9 cellular contexts compared by ENCODE assay signal in genomic region chr9:110156902-110157301, GRCh38. TPM values are rescaled to one million over a fixed set of nuclear protein-coding genes. Genes with fewer than 3 reads are reported as not detected.
DNase-seq lines count a peak whose midpoint lies in the region; ATAC-seq and TF ChIP-seq lines count a peak whose summit lies in the region.
"Had no signal": no experiment of that assay in that cellular context is flagged by ENCODE, and none has a peak within 500 bp of the region (broad histone marks: within the 10 kb centered on the region; RNA-seq: fewer than 3 reads in every experiment).

No MANE protein-coding gene starts in this region.

- ATAC-seq in GM19324 (IDR thresholded peaks at IDR 0.05; ENCODE audit: low FRiP score, unreplicated experiment) (peak; percentile 64), HG03175 (IDR thresholded peaks at IDR 0.05; ENCODE audit: unreplicated experiment) (peak; percentile 87), left ventricle myocardium superior (peak; percentile 57)

- TF ChIP-seq CTCF in uterus (IDR thresholded peaks at IDR 0.05): no peak

- H3K36me3 ChIP-seq in uterus: no peaks in the 10 kb centered on the region

- H3K9me3 ChIP-seq in uterus: no peaks in the 10 kb centered on the region

- DNase-seq in CMK (ENCODE audit: low read depth) (peak; percentile 17), SKM-1 treated with dmso at 0.1 percent for 144 hours (lab: John Stamatoyannopoulos, UW; ENCODE audit: unreplicated experiment) (peak; percentile 51), left ventricle myocardium superior (no peak), cerebellum (ENCODE audit: low spot score) (no peak), DMS79 (lab: John Stamatoyannopoulos, UW) (no peak), uterus (no peak)

- H3K27ac ChIP-seq in uterus: peak overlapping the region in 1 of 2 donors; percentile 32

- peaks cover 0 to 7% of the 10 kb centered on the region in 2 donors for H3K4me1 ChIP-seq in uterus

- H3K27me3 ChIP-seq in uterus: no peaks in the 10 kb centered on the region

- intact Hi-C loops in left ventricle myocardium superior (cut with micrococcal nuclease) (no loop called here), uterus (cut with DNase I; ENCODE audit: low total_unique reads) (loop anchor here (5.0 kb wide), 1 partner anchor 255 kb away; no protein-coding TSS in a partner anchor)

- no peak overlapping the region for H3K4me3 ChIP-seq in uterus

- no peak for TF ChIP-seq POLR2A in uterus (IDR thresholded peaks at IDR 0.05)

RNA-seq across cellular contexts. Expression of gene C9orf152, which starts 51.1 kb away (rescaled TPM):
- not detected for total RNA-seq in left ventricle myocardium superior
- total RNA-seq in cerebellum: not detected
- 1 to 10 TPM in 1 of 4 donors, not detected in 3; 1.6 TPM for total RNA-seq in uterus
- total RNA-seq: temporal lobe had no signal

Comparison
In these comparisons a context has a peak if more than half of its experiments do, and no peak if none do; other contexts are left out.
1. DNase-seq: peak in CMK (single experiment) and SKM-1 treated with dmso at 0.1 percent for 144 hours (single experiment); none in left ventricle myocardium superior (single experiment), cerebellum (single experiment), DMS79 (single experiment) and uterus (0 of 2).
2. Peak in every context shown above with its lines, with median percentiles within 50 percentile points of each other: ATAC-seq.